ENCODE assay signal across 1 cellular context in the genomic region with DNA sequence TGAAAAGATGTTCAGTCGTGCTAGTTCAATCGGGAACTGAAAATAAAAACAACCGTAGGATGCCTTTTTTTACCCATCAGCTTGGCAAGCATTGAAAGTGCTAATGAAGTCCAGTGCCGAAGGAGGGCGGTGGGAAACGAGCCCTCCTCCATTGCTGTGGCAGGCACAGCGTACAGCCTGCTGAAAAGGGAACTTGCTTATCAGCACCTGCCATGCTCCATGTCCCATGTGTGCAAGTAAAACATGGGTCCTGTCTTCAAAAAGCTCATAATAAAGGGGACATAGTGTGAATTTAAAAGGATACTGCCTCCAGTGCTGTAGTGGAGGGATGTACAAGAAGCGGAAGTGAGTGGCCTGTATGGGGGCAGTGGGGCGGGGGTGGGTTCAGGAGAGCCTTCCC.
A peak's percentile ranks its signal among the peaks of the same experiment; 100 is the strongest.
TF ChIP-seq lines count a peak whose summit lies in the region.

No MANE protein-coding gene starts in this region.

TF ChIP-seq in K562, 482 proteins besides CTCF, POLR2A, EP300 and RAD21 (continued from another document):
- TF ChIP-seq, protein P1, sequence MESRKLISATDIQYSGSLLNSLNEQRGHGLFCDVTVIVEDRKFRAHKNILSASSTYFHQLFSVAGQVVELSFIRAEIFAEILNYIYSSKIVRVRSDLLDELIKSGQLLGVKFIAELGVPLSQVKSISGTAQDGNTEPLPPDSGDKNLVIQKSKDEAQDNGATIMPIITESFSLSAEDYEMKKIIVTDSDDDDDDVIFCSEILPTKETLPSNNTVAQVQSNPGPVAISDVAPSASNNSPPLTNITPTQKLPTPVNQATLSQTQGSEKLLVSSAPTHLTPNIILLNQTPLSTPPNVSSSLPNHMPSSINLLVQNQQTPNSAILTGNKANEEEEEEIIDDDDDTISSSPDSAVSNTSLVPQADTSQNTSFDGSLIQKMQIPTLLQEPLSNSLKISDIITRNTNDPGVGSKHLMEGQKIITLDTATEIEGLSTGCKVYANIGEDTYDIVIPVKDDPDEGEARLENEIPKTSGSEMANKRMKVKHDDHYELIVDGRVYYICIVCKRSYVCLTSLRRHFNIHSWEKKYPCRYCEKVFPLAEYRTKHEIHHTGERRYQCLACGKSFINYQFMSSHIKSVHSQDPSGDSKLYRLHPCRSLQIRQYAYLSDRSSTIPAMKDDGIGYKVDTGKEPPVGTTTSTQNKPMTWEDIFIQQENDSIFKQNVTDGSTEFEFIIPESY (CRISPR knock-in tag; IDR thresholded peaks at IDR 0.05), result 0 out of 2 replicates have a peak, but pooled peaks have one; percentile 18
- peak; percentile 9; the same call in 1 of the 2 replicates for TF ChIP-seq BHLHE40 (IDR thresholded peaks at IDR 0.05; ENCODE audit: low read length)
- TF ChIP-seq ZNF146 (CRISPR knock-in tag; IDR thresholded peaks at IDR 0.05; ENCODE audit: unreplicated experiment), result no peak
- no peak for TF ChIP-seq TOE1 (IDR thresholded peaks at IDR 0.05; ENCODE audit: borderline replicate concordance)
- no peak for TF ChIP-seq TOE1 (CRISPR knock-in tag; IDR thresholded peaks at IDR 0.05; ENCODE audit: borderline replicate concordance, low read depth)
- peak; percentile 38; the same call in 1 of the 2 replicates for TF ChIP-seq SPI1 (IDR thresholded peaks at IDR 0.05; ENCODE audit: borderline replicate concordance, low read depth, low read length)
- peak; percentile 34; the same call in 1 of the 2 replicates for TF ChIP-seq TEAD4 (IDR thresholded peaks at IDR 0.05; ENCODE audit: low read length)
- TF ChIP-seq TEAD4 (CRISPR knock-in tag; IDR thresholded peaks at IDR 0.05; ENCODE audit: borderline replicate concordance), result no peak
